In genomic region chr2:88880441-88880953, GRCh38 we compare ENCODE assay signal across 8 cellular contexts.
DNase-seq lines count a peak whose midpoint lies in the region; ATAC-seq and TF ChIP-seq lines count a peak whose summit lies in the region.

No MANE protein-coding gene starts in this region.

- TF ChIP-seq CTCF in PC-9 (conservative IDR thresholded peaks at IDR 0.05) (peak; percentile 88), cardiac fibroblast (IDR thresholded peaks at IDR 0.05; ENCODE audit: low read depth, low read length) (peak; percentile 74)

- intact Hi-C loops in PC-9 (cut with micrococcal nuclease; ENCODE audit: unreplicated experiment), result loop anchor here (10.0 kb wide), 1 partner anchor 74 kb away; no protein-coding TSS in a partner anchor

- POLR2A ChIA-PET in PC-9 (lab: Charles Lee; ENCODE audit: unreplicated experiment), result no interaction called here

- H3K27me3 ChIP-seq in ACC112 (ENCODE audit: insufficient read depth, low read length) (peaks cover 82% of the 10 kb centered on the region), PC-9 (ENCODE audit: insufficient read depth, low read depth) (no peaks in the 10 kb centered on the region)

- ATAC-seq in left lobe of liver (peak; percentile 92), GM21390 (IDR thresholded peaks at IDR 0.05; ENCODE audit: unreplicated experiment) (no peak)

- no peak overlapping the region for H3K27ac ChIP-seq in ACC112 (ENCODE audit: low read depth, low read length)
- H3K27ac ChIP-seq in PC-9, result no peak overlapping the region

- no peak overlapping the region for H3K4me2 ChIP-seq in PC-9

- H3K9me2 ChIP-seq in PC-9 (ENCODE audit: insufficient read depth), result no peaks in the 10 kb centered on the region

- H3K9me3 Mint-ChIP-seq in IgD-negative memory B cell, result peaks cover 0 to 3% (median 0%) of the 10 kb centered on the region in 3 donors

- no peak overlapping the region for H2AFZ ChIP-seq in ACC112 (ENCODE audit: low read length, unreplicated experiment)
- no peak overlapping the region for H2AFZ ChIP-seq in PC-9

- no peaks in the 10 kb centered on the region for H4K20me1 ChIP-seq in PC-9 (ENCODE audit: insufficient read depth)

- H3K27ac Mint-ChIP-seq in IgD-negative memory B cell, result peak overlapping the region; percentile 46 to 78 (median 77)

- peak overlapping the region; percentile 50; the same call in 1 of the 2 replicates for H3K4me3 ChIP-seq in ACC112 (ENCODE audit: low read depth, low read length)
- H3K4me3 ChIP-seq in PC-9, result no peak overlapping the region
- H3K4me3 ChIP-seq in cardiac fibroblast (replicated peaks in 1 of 2; ENCODE audit: low read depth in 2 of 2, low read length in 2 of 2), result no peak overlapping the region

- peak; percentile 40 for DNase-seq in GF-D8 (lab: John Stamatoyannopoulos, UW)
- DNase-seq in PC-9, result peak; percentile 9 to 36
- DNase-seq in cardiac fibroblast (ENCODE audit: low read depth in 2 of 2), result peak; percentile 66 to 70
- DNase-seq in left lobe of liver (ENCODE audit: low spot score), result no peak
- DNase-seq in stromal cell of bone marrow (ENCODE audit: low read depth), result peak; percentile 28

- H3K36me3 ChIP-seq in ACC112 (ENCODE audit: insufficient read depth, low read length), result no peaks in the 10 kb centered on the region
- no peaks in the 10 kb centered on the region for H3K36me3 ChIP-seq in PC-9 (ENCODE audit: low read depth)

- H3K4me1 ChIP-seq in ACC112 (ENCODE audit: control insufficient read depth, insufficient read depth, low read length, unreplicated experiment) (no peaks in the 10 kb centered on the region), PC-9 (replicated peaks; ENCODE audit: insufficient read depth) (no peaks in the 10 kb centered on the region)

- H3K27me3 Mint-ChIP-seq in IgD-negative memory B cell, result no peaks in the 10 kb centered on the region

- no peaks in the 10 kb centered on the region for H3K9me3 ChIP-seq in PC-9 (ENCODE audit: insufficient read depth, low read depth)

- peak overlapping the region; percentile 62 to 87 (median 84) for H3K4me3 Mint-ChIP-seq in IgD-negative memory B cell

- CTCF ChIA-PET in PC-9 (lab: Charles Lee), result no interaction called here

- H3K4me1 Mint-ChIP-seq in IgD-negative memory B cell, result peaks cover 8 to 18% (median 13%) of the 10 kb centered on the region in 3 donors

- H3F3A ChIP-seq in PC-9 (ENCODE audit: insufficient read depth, low read depth), result no peaks in the 10 kb centered on the region

- H3K79me2 ChIP-seq in ACC112 (ENCODE audit: control insufficient read depth, insufficient read depth, low read length, unreplicated experiment), result no peaks in the 10 kb centered on the region
- H3K79me2 ChIP-seq in PC-9 (ENCODE audit: low read depth), result no peaks in the 10 kb centered on the region

- no TSS peak for BruUV-seq in PC-9 (replicated peaks; lab: Mats Ljungman, UMichigan)

- no peaks in the 10 kb centered on the region for H3K36me3 Mint-ChIP-seq in IgD-negative memory B cell
